9 cellular contexts compared by ENCODE assay signal in the genomic region with DNA sequence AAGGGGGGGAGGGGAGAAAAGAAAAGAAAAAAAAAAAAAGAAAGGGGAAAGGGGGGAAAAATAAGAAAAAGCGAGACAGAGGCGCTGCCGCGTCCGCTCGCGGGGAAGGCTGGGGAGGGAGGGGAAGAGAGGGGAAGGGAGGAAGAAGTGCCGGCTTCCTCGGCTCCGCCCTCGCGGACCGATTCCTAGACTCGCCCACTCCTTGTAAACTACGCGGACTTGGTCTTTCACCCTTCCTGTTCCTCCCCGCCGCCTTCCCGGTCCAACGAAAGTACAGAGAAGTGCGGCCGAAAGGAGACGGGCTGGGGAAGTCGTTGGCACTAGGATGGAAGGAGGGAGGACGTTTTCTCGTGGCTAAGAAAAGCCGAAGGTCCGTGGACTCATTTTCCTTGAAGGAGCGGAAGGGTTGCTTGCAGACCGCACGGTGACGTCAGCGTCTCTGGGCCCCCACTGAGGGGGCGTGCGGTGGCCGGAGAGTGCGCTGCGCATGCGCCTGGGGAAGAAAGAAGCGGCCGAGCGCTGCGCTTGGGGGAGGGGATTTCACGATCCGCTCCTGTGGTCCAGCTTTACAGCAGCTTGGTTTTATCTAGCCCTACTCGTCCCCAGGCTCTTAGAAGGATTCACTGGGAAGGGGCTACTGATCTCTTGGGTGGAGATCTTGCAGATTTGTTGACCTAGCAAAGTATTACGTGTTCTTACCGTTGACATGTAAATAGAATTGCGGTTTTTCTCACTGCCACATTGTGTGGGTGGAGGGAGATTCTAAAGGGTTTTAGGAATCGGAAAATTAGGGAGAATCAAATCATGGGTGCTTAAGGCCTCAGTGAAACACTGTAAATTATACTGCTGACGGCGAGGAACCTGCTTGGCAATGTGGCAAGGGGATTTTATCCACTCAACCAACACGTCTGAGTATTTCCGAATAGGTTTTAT. TPM values are rescaled to one million over a fixed set of nuclear protein-coding genes. Genes with fewer than 3 reads are reported as not detected.
A peak's percentile ranks its signal among the peaks of the same experiment; 100 is the strongest.
DNase-seq lines count a peak whose midpoint lies in the region; ATAC-seq, FAIRE-seq and TF ChIP-seq lines count a peak whose summit lies in the region.
"Had no signal": no experiment of that assay in that cellular context is flagged by ENCODE, and none has a peak within 500 bp of the region (broad histone marks: within the 10 kb centered on the region; RNA-seq: fewer than 3 reads in every experiment).

A gene with protein sequence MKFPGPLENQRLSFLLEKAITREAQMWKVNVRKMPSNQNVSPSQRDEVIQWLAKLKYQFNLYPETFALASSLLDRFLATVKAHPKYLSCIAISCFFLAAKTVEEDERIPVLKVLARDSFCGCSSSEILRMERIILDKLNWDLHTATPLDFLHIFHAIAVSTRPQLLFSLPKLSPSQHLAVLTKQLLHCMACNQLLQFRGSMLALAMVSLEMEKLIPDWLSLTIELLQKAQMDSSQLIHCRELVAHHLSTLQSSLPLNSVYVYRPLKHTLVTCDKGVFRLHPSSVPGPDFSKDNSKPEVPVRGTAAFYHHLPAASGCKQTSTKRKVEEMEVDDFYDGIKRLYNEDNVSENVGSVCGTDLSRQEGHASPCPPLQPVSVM (minus strand): TSS at position 121 of the 933 bp plus-strand sequence. CDS start 9,627 bp downstream, outside the sequence.

- ATAC-seq in HG03439 (IDR thresholded peaks at IDR 0.05; ENCODE audit: unreplicated experiment): peak; percentile 67

- no peak for FAIRE-seq in kidney (lab: Jason Lieb, UNC)
- FAIRE-seq: TTC549 had no signal

- peak within 1 kb of the TSS; percentile 96 to 97 for H3K9ac ChIP-seq in kidney (ENCODE audit: low read length in 2 of 2)

- no peaks in the 10 kb centered on the region for H3K9me3 ChIP-seq in kidney (ENCODE audit: control insufficient read depth in 1 of 2, low read length in 2 of 2)

- peaks cover 0 to 11% of the 10 kb centered on the region in 2 donors for H3K4me1 ChIP-seq in kidney (ENCODE audit: control insufficient read depth in 1 of 2, insufficient read depth in 1 of 2, low read depth in 1 of 2, low read length in 2 of 2)

- DNase-seq in AML-193 (lab: John Stamatoyannopoulos, UW) (peak; percentile 85 to 89), GM19238 (ENCODE audit: insufficient read length, low spot score) (peak; percentile 85), NCI-H510A treated with DMSO at 0.1 percent for 48 hours (lab: John Stamatoyannopoulos, UW) (peak; percentile 96), cerebellum (ENCODE audit: low spot score) (peak; percentile 92), kidney (peak; percentile 99)
- peak; percentile 82 to 84 for DNase-seq in activated CD4-positive, alpha-beta T cell treated with anti-CD3 and anti-CD28 coated beads for 24 hours (ENCODE audit: low read depth in 2 of 2)
- peak; percentile 94 for DNase-seq in stimulated activated CD4-positive, alpha-beta T cell treated with anti-CD3 and anti-CD28 coated beads, Interleukin-15, amount 100 ng/mL, for 24 hours

- peak within 1 kb of the TSS; percentile 95 to 98 for H3K4me3 ChIP-seq in kidney (ENCODE audit: low read length in 2 of 2)

- intact Hi-C loops in kidney (cut with DNase I): no loop called here

- no peaks in the 10 kb centered on the region for H3K36me3 ChIP-seq in kidney (ENCODE audit: control insufficient read depth in 1 of 2, insufficient read depth in 2 of 2, low read length in 2 of 2)

- peak; percentile 1 for TF ChIP-seq CTCF in kidney (IDR thresholded peaks at IDR 0.05; ENCODE audit: borderline replicate concordance, extremely low read depth, insufficient read depth)

- H3K27ac ChIP-seq in kidney (ENCODE audit: low read depth in 2 of 2, low read length in 2 of 2): peak within 1 kb of the TSS; percentile 100

RNA-seq across cellular contexts. Expression of the gene that starts here (rescaled TPM):
- total RNA-seq in cerebellum: 296 TPM
- 314 TPM for total RNA-seq in kidney
- 172 TPM for polyA plus RNA-seq in kidney (ENCODE audit: insufficient read depth, low read depth, low replicate concordance)

Comparison
In these comparisons a context has a peak if more than half of its experiments do, and no peak if none do; other contexts are left out.
1. Peak in every context shown above with its lines: DNase-seq, ATAC-seq, H3K4me3 ChIP-seq and H3K27ac ChIP-seq.